8 cellular contexts compared by ENCODE assay signal in the genomic region with DNA sequence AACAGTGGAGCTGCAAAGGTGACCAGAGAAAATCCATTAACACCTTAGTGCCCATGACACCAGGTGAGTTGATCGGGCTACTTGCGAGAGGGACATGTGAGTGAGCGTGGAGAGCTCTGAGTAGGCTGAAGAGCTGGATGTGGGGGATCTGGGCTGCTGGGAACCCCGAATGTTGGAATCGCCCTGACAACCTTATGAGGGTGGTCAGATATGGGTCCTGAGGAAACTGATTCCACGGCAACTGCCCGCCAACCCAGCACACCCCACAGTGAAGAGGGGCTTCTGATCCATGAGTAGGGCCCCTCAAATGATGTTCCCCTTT. TPM values are rescaled to one million over a fixed set of nuclear protein-coding genes. Genes with fewer than 3 reads are reported as not detected.
DNase-seq lines count a peak whose midpoint lies in the region; ATAC-seq and TF ChIP-seq lines count a peak whose summit lies in the region.

No MANE protein-coding gene starts in this region.

- H3K4me1 ChIP-seq in breast epithelium, result peaks cover 0 to 12% of the 10 kb centered on the region in 2 donors
- peaks cover 21% of the 10 kb centered on the region for H3K4me1 ChIP-seq in mesodermal cell (ENCODE audit: control insufficient read depth, insufficient read depth, low read length, poor library complexity, severe bottlenecking)

- no peaks in the 10 kb centered on the region for H3K9me3 ChIP-seq in breast epithelium
- H3K9me3 ChIP-seq in mesodermal cell (ENCODE audit: control insufficient read depth, low read length), result no peaks in the 10 kb centered on the region

- 20 to 37% methylated on average over 4 to 5 of the region's 7 CpGs for WGBS in mesodermal cell (ENCODE audit: insufficient coverage in 2 of 2), 2 experiments

- H3K36me3 ChIP-seq in breast epithelium, result no peaks in the 10 kb centered on the region
- peaks cover 5% of the 10 kb centered on the region for H3K36me3 ChIP-seq in mesodermal cell (ENCODE audit: control insufficient read depth, insufficient read depth, low read length)

- TF ChIP-seq CTCF in 22Rv1 (IDR thresholded peaks at IDR 0.05) (no peak), breast epithelium (IDR thresholded peaks at IDR 0.05) (no peak)

- intact Hi-C loops in breast epithelium (cut with DNase I; ENCODE audit: low total_unique reads), result no loop called here

- H3K27ac ChIP-seq in 22Rv1 (peak overlapping the region; percentile 61), breast epithelium (peak overlapping the region; percentile 87 to 89), mesodermal cell (ENCODE audit: low read depth, low read length, severe bottlenecking) (no peak overlapping the region)

- TF ChIP-seq POLR2A in breast epithelium (IDR thresholded peaks at IDR 0.05), result no peak

- H3K4me3 ChIP-seq in breast epithelium, result peak overlapping the region; percentile 85 to 97 (median 89)
- peak overlapping the region; percentile 67 for H3K4me3 ChIP-seq in mesodermal cell (ENCODE audit: extremely low read depth, insufficient read depth, low read length, poor library complexity, severe bottlenecking)

- ATAC-seq in HG03097 (IDR thresholded peaks at IDR 0.05; ENCODE audit: low FRiP score, unreplicated experiment) (peak; percentile 0), GM18909 (IDR thresholded peaks at IDR 0.05; ENCODE audit: poor library complexity, unreplicated experiment) (no peak), GM19035 (IDR thresholded peaks at IDR 0.05; ENCODE audit: unreplicated experiment) (no peak)

- no peaks in the 10 kb centered on the region for H3K27me3 ChIP-seq in breast epithelium

- DNase-seq in breast epithelium (ENCODE audit: low spot score in 2 of 2) (no peak), NCI-H2107 treated with DMSO at 0.1 percent for 48 hours (lab: John Stamatoyannopoulos, UW; ENCODE audit: unreplicated experiment) (no peak), 8988T (no peak)

RNA-seq across cellular contexts. Expression of a gene that starts 0.7 kb away (rescaled TPM):
- total RNA-seq in breast epithelium, result 10 to 100 TPM; 43.3 to 85.5 (median 67.5) TPM
- 79.4 TPM for polyA plus RNA-seq in mesodermal cell (2013, experiment 1 of 2)
- polyA plus RNA-seq in mesodermal cell (2013, experiment 2 of 2), result 65.6 TPM
